Comparison of ENCODE assay signal across 1 cellular context in the genomic region with DNA sequence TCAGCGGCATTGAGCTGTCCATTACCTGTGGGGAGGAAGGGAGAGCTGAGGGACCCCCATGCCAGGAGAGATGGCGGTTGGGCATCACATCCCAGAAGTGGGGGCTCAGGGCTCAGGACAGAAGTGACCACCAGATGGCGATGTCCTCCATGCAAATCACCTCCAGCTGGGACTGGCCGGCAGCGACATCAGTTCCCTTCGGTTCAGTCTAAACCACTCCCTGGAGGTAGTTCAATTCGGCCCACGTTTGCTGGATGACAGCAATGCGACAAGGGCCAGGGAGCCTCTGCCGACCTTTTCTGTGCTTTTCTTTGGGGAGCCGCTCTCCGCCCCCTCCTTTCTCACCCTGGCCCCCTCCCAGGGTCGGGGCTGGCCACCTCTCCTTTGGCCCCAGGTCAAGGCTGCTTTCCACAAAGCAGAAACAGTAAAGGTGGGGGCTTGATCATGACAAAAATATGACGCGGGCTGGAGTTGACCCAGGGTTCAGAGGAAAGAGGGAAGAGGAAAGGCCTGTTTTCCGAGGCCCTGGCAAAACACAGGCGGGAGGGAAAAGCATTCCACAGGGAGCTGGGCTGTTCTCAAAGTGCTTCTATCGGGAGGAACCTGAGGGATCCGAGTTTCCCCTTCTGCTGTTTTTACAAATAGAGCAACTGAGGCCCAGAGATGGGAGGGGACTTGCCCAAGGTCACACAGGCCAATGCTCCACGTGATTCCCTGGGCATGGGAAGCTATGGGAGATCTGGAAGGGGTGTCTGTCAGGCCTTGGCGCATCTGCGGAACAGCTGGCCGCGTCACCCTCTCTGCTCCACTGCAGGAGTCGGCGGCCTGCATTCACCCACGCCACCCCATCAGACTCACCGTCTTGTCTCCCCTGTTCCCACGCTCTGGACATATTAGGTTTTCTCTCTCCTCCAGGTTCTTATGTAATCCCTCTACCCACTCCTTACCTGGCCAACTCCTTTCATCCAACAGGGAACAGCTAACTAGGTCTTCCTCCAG.
TF ChIP-seq lines count a peak whose summit lies in the region.

No MANE protein-coding gene starts in this region.

TF ChIP-seq in GM23338, 12 proteins besides CTCF, POLR2A, EP300 and RAD21:
- TF ChIP-seq ZNF114 (CRISPR knock-in tag; IDR thresholded peaks at IDR 0.05) (no peak), JUNB (IDR thresholded peaks at IDR 0.05; ENCODE audit: unreplicated experiment) (no peak), EZH2 (IDR thresholded peaks at IDR 0.05; ENCODE audit: low read depth, unreplicated experiment) (no peak), CREB1 (CRISPR knock-in tag; IDR thresholded peaks at IDR 0.05; ENCODE audit: low read depth) (no peak), NANOG (IDR thresholded peaks at IDR 0.05; ENCODE audit: borderline replicate concordance) (no peak), ZNF331 (CRISPR knock-in tag; IDR thresholded peaks at IDR 0.05; ENCODE audit: low read depth) (no peak), EZH2phosphoT487 (IDR thresholded peaks at IDR 0.05; ENCODE audit: unreplicated experiment) (no peak), STAT1 (IDR thresholded peaks at IDR 0.05; ENCODE audit: unreplicated experiment) (no peak), POLR2AphosphoS5 (IDR thresholded peaks at IDR 0.05; ENCODE audit: low read depth) (no peak)
- TF ChIP-seq, protein P1, sequence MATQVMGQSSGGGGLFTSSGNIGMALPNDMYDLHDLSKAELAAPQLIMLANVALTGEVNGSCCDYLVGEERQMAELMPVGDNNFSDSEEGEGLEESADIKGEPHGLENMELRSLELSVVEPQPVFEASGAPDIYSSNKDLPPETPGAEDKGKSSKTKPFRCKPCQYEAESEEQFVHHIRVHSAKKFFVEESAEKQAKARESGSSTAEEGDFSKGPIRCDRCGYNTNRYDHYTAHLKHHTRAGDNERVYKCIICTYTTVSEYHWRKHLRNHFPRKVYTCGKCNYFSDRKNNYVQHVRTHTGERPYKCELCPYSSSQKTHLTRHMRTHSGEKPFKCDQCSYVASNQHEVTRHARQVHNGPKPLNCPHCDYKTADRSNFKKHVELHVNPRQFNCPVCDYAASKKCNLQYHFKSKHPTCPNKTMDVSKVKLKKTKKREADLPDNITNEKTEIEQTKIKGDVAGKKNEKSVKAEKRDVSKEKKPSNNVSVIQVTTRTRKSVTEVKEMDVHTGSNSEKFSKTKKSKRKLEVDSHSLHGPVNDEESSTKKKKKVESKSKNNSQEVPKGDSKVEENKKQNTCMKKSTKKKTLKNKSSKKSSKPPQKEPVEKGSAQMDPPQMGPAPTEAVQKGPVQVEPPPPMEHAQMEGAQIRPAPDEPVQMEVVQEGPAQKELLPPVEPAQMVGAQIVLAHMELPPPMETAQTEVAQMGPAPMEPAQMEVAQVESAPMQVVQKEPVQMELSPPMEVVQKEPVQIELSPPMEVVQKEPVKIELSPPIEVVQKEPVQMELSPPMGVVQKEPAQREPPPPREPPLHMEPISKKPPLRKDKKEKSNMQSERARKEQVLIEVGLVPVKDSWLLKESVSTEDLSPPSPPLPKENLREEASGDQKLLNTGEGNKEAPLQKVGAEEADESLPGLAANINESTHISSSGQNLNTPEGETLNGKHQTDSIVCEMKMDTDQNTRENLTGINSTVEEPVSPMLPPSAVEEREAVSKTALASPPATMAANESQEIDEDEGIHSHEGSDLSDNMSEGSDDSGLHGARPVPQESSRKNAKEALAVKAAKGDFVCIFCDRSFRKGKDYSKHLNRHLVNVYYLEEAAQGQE (IDR thresholded peaks at IDR 0.05; ENCODE audit: unreplicated experiment) = no peak
- TF ChIP-seq, protein P2, sequence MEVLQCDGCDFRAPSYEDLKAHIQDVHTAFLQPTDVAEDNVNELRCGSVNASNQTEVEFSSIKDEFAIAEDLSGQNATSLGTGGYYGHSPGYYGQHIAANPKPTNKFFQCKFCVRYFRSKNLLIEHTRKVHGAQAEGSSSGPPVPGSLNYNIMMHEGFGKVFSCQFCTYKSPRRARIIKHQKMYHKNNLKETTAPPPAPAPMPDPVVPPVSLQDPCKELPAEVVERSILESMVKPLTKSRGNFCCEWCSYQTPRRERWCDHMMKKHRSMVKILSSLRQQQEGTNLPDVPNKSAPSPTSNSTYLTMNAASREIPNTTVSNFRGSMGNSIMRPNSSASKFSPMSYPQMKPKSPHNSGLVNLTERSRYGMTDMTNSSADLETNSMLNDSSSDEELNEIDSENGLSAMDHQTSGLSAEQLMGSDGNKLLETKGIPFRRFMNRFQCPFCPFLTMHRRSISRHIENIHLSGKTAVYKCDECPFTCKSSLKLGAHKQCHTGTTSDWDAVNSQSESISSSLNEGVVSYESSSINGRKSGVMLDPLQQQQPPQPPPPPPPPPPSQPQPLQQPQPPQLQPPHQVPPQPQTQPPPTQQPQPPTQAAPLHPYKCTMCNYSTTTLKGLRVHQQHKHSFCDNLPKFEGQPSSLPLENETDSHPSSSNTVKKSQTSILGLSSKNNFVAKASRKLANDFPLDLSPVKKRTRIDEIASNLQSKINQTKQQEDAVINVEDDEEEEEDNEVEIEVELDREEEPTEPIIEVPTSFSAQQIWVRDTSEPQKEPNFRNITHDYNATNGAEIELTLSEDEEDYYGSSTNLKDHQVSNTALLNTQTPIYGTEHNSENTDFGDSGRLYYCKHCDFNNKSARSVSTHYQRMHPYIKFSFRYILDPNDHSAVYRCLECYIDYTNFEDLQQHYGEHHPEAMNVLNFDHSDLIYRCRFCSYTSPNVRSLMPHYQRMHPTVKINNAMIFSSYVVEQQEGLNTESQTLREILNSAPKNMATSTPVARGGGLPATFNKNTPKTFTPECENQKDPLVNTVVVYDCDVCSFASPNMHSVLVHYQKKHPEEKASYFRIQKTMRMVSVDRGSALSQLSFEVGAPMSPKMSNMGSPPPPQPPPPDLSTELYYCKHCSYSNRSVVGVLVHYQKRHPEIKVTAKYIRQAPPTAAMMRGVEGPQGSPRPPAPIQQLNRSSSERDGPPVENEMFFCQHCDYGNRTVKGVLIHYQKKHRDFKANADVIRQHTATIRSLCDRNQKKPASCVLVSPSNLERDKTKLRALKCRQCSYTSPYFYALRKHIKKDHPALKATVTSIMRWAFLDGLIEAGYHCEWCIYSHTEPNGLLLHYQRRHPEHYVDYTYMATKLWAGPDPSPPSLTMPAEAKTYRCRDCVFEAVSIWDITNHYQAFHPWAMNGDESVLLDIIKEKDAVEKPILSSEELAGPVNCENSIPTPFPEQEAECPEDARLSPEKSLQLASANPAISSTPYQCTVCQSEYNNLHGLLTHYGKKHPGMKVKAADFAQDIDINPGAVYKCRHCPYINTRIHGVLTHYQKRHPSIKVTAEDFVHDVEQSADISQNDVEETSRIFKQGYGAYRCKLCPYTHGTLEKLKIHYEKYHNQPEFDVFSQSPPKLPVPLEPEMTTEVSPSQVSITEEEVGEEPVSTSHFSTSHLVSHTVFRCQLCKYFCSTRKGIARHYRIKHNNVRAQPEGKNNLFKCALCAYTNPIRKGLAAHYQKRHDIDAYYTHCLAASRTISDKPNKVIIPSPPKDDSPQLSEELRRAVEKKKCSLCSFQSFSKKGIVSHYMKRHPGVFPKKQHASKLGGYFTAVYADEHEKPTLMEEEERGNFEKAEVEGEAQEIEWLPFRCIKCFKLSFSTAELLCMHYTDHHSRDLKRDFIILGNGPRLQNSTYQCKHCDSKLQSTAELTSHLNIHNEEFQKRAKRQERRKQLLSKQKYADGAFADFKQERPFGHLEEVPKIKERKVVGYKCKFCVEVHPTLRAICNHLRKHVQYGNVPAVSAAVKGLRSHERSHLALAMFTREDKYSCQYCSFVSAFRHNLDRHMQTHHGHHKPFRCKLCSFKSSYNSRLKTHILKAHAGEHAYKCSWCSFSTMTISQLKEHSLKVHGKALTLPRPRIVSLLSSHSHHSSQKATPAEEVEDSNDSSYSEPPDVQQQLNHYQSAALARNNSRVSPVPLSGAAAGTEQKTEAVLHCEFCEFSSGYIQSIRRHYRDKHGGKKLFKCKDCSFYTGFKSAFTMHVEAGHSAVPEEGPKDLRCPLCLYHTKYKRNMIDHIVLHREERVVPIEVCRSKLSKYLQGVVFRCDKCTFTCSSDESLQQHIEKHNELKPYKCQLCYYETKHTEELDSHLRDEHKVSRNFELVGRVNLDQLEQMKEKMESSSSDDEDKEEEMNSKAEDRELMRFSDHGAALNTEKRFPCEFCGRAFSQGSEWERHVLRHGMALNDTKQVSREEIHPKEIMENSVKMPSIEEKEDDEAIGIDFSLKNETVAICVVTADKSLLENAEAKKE (CRISPR knock-in tag; IDR thresholded peaks at IDR 0.05) = no peak
- TF ChIP-seq, protein P3, sequence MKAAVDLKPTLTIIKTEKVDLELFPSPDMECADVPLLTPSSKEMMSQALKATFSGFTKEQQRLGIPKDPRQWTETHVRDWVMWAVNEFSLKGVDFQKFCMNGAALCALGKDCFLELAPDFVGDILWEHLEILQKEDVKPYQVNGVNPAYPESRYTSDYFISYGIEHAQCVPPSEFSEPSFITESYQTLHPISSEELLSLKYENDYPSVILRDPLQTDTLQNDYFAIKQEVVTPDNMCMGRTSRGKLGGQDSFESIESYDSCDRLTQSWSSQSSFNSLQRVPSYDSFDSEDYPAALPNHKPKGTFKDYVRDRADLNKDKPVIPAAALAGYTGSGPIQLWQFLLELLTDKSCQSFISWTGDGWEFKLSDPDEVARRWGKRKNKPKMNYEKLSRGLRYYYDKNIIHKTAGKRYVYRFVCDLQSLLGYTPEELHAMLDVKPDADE (IDR thresholded peaks at IDR 0.05) = no peak
TF ChIP-seq in GM23338: peak in this region for 0.
